In the genomic region with DNA sequence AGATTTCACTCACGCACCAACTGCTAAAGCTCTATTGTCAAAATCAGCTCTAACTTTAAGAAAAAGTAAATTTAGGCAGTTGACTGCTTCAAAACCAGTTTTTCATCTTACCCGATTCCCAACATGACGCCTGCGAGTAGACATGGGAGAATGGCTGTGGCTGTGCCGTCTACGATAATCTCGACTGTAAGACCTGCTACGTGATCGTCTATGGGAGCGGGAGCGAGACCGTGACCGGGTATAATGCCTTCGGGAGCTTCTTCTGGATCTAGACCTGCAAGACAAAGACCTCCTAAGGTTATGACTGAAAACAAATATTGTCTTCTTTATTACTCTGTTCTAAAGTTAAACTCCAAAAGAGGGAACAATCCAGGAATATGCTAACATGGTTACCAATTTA, we compare ENCODE assay signal across 1 cellular context.
TF ChIP-seq lines count a peak whose summit lies in the region.

No MANE protein-coding gene starts in this region.

TF ChIP-seq in K562, 482 proteins besides CTCF, POLR2A, EP300 and RAD21:
- 0 out of 2 replicates have a peak, but pooled peaks have one; percentile 15 for TF ChIP-seq ZFX (CRISPR knock-in tag; IDR thresholded peaks at IDR 0.05)
- TF ChIP-seq MCM5 (IDR thresholded peaks at IDR 0.05; ENCODE audit: low read depth), result no peak
- TF ChIP-seq RBM22 (IDR thresholded peaks at IDR 0.05; ENCODE audit: low read depth, low read length, poor library complexity, severe bottlenecking), result peak; percentile 89
- no peak for TF ChIP-seq FOXA1 (IDR thresholded peaks at IDR 0.05; ENCODE audit: borderline replicate concordance)
- TF ChIP-seq HMG20A (CRISPR knock-in tag; conservative IDR thresholded peaks at IDR 0.05), result no peak
TF ChIP-seq in K562: peak in this region for 2.
